ENCODE assay signal across 8 cellular contexts in the genomic region with DNA sequence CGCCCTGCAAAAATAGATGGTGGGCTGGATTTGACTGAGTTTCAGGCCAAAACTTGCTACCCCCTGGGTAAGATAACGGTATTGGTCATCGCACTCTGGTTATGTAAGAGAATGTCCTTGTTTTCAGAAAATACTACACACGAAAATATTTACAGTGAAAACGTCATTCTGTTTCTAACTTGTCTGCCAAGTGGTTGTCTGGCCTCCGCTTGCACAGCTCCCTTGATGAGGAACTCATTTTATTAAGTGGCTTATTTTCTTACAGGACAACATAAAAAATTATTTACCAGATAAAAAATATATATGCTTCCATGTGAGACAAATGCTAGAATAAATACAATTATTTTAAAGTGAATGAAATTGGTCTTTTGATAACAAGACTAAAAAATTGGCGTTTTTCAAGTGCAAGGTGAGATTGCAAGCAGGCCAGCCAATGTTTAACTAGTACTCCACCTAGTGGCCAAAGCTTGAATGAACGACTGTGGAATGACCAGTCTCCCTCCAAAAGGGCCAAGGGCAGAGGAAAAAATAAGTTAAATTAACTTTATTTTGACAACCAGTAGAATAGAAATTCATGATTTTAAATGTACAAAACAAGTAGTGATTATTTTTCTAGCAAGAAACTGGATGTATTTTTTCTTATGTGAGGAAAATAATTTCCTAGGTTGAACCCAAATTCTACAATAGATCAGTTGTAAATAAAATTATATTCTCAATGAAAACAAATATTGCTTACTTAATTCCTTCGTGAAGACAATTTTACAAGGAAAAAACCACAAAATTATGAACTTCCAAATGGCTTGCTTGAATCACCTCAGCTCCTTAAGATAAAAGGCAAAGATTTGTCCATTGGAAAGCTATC.
DNase-seq lines count a peak whose midpoint lies in the region; ATAC-seq, FAIRE-seq and TF ChIP-seq lines count a peak whose summit lies in the region.

No MANE protein-coding gene starts in this region.

- H3K4me3 ChIP-seq in right atrium auricular region (no peak overlapping the region), smooth muscle cell (no peak overlapping the region)

- no peak for TF ChIP-seq POLR2A in GM12891 (IDR thresholded peaks at IDR 0.05; ENCODE audit: low read depth, low read length)

- H2AFZ ChIP-seq in smooth muscle cell (ENCODE audit: low read depth): no peak overlapping the region

- peak; percentile 37 for ATAC-seq in HG03175 (IDR thresholded peaks at IDR 0.05; ENCODE audit: unreplicated experiment)

- WGBS in smooth muscle cell (ENCODE audit: low lambda C conversion rate): 50% methylated on average over 9 of the region's 9 CpGs

- H4K20me1 ChIP-seq in smooth muscle cell (ENCODE audit: low read depth): no peaks in the 10 kb centered on the region

- H3K9me3 ChIP-seq in right atrium auricular region: no peaks in the 10 kb centered on the region
- no peaks in the 10 kb centered on the region for H3K9me3 ChIP-seq in smooth muscle cell (replicated peaks; ENCODE audit: low read depth)

- no peaks in the 10 kb centered on the region for H3K79me2 ChIP-seq in smooth muscle cell (ENCODE audit: low read depth)

- H3K4me1 ChIP-seq in right atrium auricular region (no peaks in the 10 kb centered on the region), smooth muscle cell (ENCODE audit: low read depth) (no peaks in the 10 kb centered on the region)

- H3K36me3 ChIP-seq in right atrium auricular region (no peaks in the 10 kb centered on the region), smooth muscle cell (ENCODE audit: low read depth) (no peaks in the 10 kb centered on the region)

- H3K4me2 ChIP-seq in smooth muscle cell: no peak overlapping the region

- DNase-seq in Ammon's horn (ENCODE audit: low spot score): peak; percentile 73
- peak; percentile 37 for DNase-seq in GM12891 (ENCODE audit: insufficient read length, low spot score)
- DNase-seq in OCI-M1 (lab: John Stamatoyannopoulos, UW): peak; percentile 74
- peak; percentile 48 for DNase-seq in amniotic epithelial cell (ENCODE audit: low read depth)
- no peak for DNase-seq in right atrium auricular region (ENCODE audit: low spot score)
- no peak for DNase-seq in smooth muscle cell (lab: John Stamatoyannopoulos, UW; ENCODE audit: unreplicated experiment)
- no peak for DNase-seq in cortex of kidney (lab: John Stamatoyannopoulos, UW)

- H3K9ac ChIP-seq in smooth muscle cell (ENCODE audit: low read depth): no peak overlapping the region

- TF ChIP-seq CTCF in right atrium auricular region (IDR thresholded peaks at IDR 0.05) (peak; percentile 75 to 87), smooth muscle cell (IDR thresholded peaks at IDR 0.05; ENCODE audit: borderline replicate concordance, insufficient read depth, poor library complexity, severe bottlenecking) (peak; percentile 82)

- H3K27ac ChIP-seq in right atrium auricular region (no peak overlapping the region), smooth muscle cell (ENCODE audit: low read depth) (no peak overlapping the region)

- no peaks in the 10 kb centered on the region for H3F3A ChIP-seq in smooth muscle cell (ENCODE audit: low read depth)

- peak; percentile 31 for FAIRE-seq in GM12891 (lab: Jason Lieb, UNC)

- H3K27me3 ChIP-seq in right atrium auricular region (no peaks in the 10 kb centered on the region), smooth muscle cell (ENCODE audit: low read depth) (no peaks in the 10 kb centered on the region)

TF ChIP-seq in GM12891, 5 proteins besides CTCF, POLR2A, EP300 and RAD21:
- TF ChIP-seq PAX5 (IDR thresholded peaks at IDR 0.05; ENCODE audit: insufficient read depth, low read length, severe bottlenecking): no peak
- no peak for TF ChIP-seq SPI1 (IDR thresholded peaks at IDR 0.05; ENCODE audit: low read depth, low read length)
- TF ChIP-seq POLR2AphosphoS5 (IDR thresholded peaks at IDR 0.05; ENCODE audit: low read depth, low read length): no peak
- no peak for TF ChIP-seq TAF1 (IDR thresholded peaks at IDR 0.05; ENCODE audit: low read depth, low read length)
- TF ChIP-seq POU2F2 (IDR thresholded peaks at IDR 0.05; ENCODE audit: low read depth, low read length): no peak

Comparison
In these comparisons a context has a peak if more than half of its experiments do, and no peak if none do; other contexts are left out.
1. DNase-seq: peak in Ammon's horn (single experiment), GM12891 (single experiment), OCI-M1 (single experiment) and amniotic epithelial cell (single experiment); none in right atrium auricular region (single experiment), smooth muscle cell (single experiment) and cortex of kidney (single experiment).